ENCODE assay signal across 10 cellular contexts in the genomic region with DNA sequence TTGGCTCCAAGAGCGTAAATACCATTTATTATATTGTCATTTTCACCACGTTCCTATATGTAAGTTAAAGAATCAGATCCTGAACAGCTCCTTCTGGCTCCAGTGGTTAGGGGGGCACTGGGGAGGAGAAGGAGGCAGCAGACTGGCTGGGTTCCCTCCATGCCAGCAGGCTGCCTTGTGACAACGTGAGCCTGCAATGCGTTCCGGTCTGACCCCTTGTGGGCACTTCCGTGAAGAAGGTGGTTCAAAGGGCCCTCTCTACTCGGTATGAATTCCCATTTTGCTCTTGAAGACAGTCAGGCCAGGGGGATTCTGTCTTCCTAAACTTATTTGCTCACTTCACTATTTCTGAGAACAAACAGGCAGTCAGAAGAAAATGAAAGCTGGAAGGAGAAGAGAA.
DNase-seq lines count a peak whose midpoint lies in the region; ATAC-seq, FAIRE-seq and TF ChIP-seq lines count a peak whose summit lies in the region.
"Had no signal": no experiment of that assay in that cellular context is flagged by ENCODE, and none has a peak within 500 bp of the region (broad histone marks: within the 10 kb centered on the region; RNA-seq: fewer than 3 reads in every experiment).

No MANE protein-coding gene starts in this region.

- H3K36me3 Mint-ChIP-seq in chondrocyte (ENCODE audit: low read depth) = no peaks in the 10 kb centered on the region
- H3K36me3 Mint-ChIP-seq in nephron (ENCODE audit: low read depth) = no peaks in the 10 kb centered on the region

- ATAC-seq in HG02798 (IDR thresholded peaks at IDR 0.05; ENCODE audit: poor library complexity, unreplicated experiment) (no peak), HG02981 (IDR thresholded peaks at IDR 0.05; ENCODE audit: unreplicated experiment) (no peak), GM19452 (IDR thresholded peaks at IDR 0.05; ENCODE audit: unreplicated experiment) (no peak), GM21360 (IDR thresholded peaks at IDR 0.05; ENCODE audit: unreplicated experiment) (no peak)

- H3K27ac Mint-ChIP-seq in chondrocyte (ENCODE audit: unreplicated experiment) = no peak overlapping the region
- H3K27ac Mint-ChIP-seq in nephron = peak overlapping the region in 2 of 3 experiments; percentile 25 to 51

- no peaks in the 10 kb centered on the region for H3K4me1 Mint-ChIP-seq in chondrocyte (ENCODE audit: low read depth)
- peaks cover 30% of the 10 kb centered on the region for H3K4me1 Mint-ChIP-seq in nephron

- H3K4me3 Mint-ChIP-seq in chondrocyte (ENCODE audit: unreplicated experiment) = no peak overlapping the region
- no peak overlapping the region for H3K4me3 Mint-ChIP-seq in nephron

- DNase-seq in D721Med (ENCODE audit: insufficient read length, low spot score) (no peak), LNCaP clone FGC (ENCODE audit: low read depth) (no peak), chondrocyte (ENCODE audit: low spot score) (no peak)
- DNase-seq: activated T-cell treated with anti-CD3 and anti-CD28 coated beads, Interleukin-2, amount 50 U/mL, for 48 hours; NCI-H526 treated with DMSO at 0.1 percent for 48 hours had no signal

- TF ChIP-seq CTCF in D721Med (IDR thresholded peaks at IDR 0.05; ENCODE audit: insufficient read depth, missing control alignments) (peak; percentile 3), LNCaP clone FGC (IDR thresholded peaks at IDR 0.05; ENCODE audit: control insufficient read depth, extremely low read depth, insufficient read depth) (peak; percentile 13; the same call in 1 of the 2 replicates), chondrocyte (IDR thresholded peaks at IDR 0.05) (peak; percentile 29), nephron (IDR thresholded peaks at IDR 0.05; ENCODE audit: unreplicated experiment in 3 of 3) (no peak)

- H3K9me3 Mint-ChIP-seq in chondrocyte (ENCODE audit: low read depth) = peaks cover 3% of the 10 kb centered on the region
- no peaks in the 10 kb centered on the region for H3K9me3 Mint-ChIP-seq in nephron

- H3K27me3 Mint-ChIP-seq in chondrocyte (ENCODE audit: low read depth) = no peaks in the 10 kb centered on the region
- H3K27me3 Mint-ChIP-seq in nephron (ENCODE audit: low read depth) = peaks cover 5% of the 10 kb centered on the region

- FAIRE-seq in D721Med (lab: Jason Lieb, UNC) = no peak

- H3K4me3 ChIP-seq in LNCaP clone FGC (ENCODE audit: low read depth, low read length) = no peak overlapping the region

Comparison
In these comparisons a context has a peak if more than half of its experiments do, and no peak if none do; other contexts are left out.
1. CTCF ChIP-seq: peak in D721Med (single experiment), LNCaP clone FGC (single experiment) and chondrocyte (single experiment); none in nephron (0 of 3).